ENCODE assay signal across 9 cellular contexts in genomic region chr2:177241771-177242135, GRCh38. TPM values are rescaled to one million over a fixed set of nuclear protein-coding genes. Genes with fewer than 3 reads are reported as not detected.
DNase-seq lines count a peak whose midpoint lies in the region; ATAC-seq and TF ChIP-seq lines count a peak whose summit lies in the region.
"Had no signal": no experiment of that assay in that cellular context is flagged by ENCODE, and none has a peak within 500 bp of the region (broad histone marks: within the 10 kb centered on the region; RNA-seq: fewer than 3 reads in every experiment).

No MANE protein-coding gene starts in this region.

- H3K36me3 ChIP-seq in HUES48 (ENCODE audit: control insufficient read depth, insufficient read depth, low read length) (no peaks in the 10 kb centered on the region), hepatocyte (replicated peaks; ENCODE audit: insufficient read depth, low read depth) (no peaks in the 10 kb centered on the region), stomach (peaks cover 0 to 4% (median 2%) of the 10 kb centered on the region in 4 donors)

- ATAC-seq in GM21447 (IDR thresholded peaks at IDR 0.05; ENCODE audit: unreplicated experiment): no peak

- peak overlapping the region; percentile 48 for H3K4me3 Mint-ChIP-seq in activated naive CD8-positive, alpha-beta T cell

- DNase-seq in hepatocyte (ENCODE audit: low spot score) (no peak), stomach (no peak), NCI-H2081 treated with DMSO at 0.1 percent for 48 hours (lab: John Stamatoyannopoulos, UW) (no peak), SW480 (ENCODE audit: low spot score) (no peak), DMS 273 (lab: John Stamatoyannopoulos, UW; ENCODE audit: unreplicated experiment) (no peak)
- DNase-seq: NCI-H1048 had no signal

- WGBS in hepatocyte (ENCODE audit: low lambda C conversion rate, missing lambda C conversion rate): 71% methylated on average over 1 of the region's 1 CpG
- 23 to 59% (median 31%) methylated on average over 1 of the region's 1 CpG for WGBS in stomach, 5 donors

- H3K27me3 ChIP-seq in HUES48 (ENCODE audit: control insufficient read depth, insufficient read depth, low read length) (no peaks in the 10 kb centered on the region), hepatocyte (no peaks in the 10 kb centered on the region), stomach (no peaks in the 10 kb centered on the region)

- no peaks in the 10 kb centered on the region for H3K27me3 Mint-ChIP-seq in activated naive CD8-positive, alpha-beta T cell

- H3K27ac ChIP-seq in HUES48 (ENCODE audit: low read depth, low read length): peak overlapping the region; percentile 66
- H3K27ac ChIP-seq in hepatocyte: peak overlapping the region; percentile 92
- H3K27ac ChIP-seq in stomach: peak overlapping the region; percentile 69 to 94 (median 85)

- peaks cover 88% of the 10 kb centered on the region for H4K20me1 ChIP-seq in hepatocyte (ENCODE audit: insufficient read depth, poor library complexity, severe bottlenecking)

- H3K9me3 ChIP-seq in HUES48 (ENCODE audit: control insufficient read depth, insufficient read depth, low read length) (no peaks in the 10 kb centered on the region), hepatocyte (ENCODE audit: low read depth) (no peaks in the 10 kb centered on the region), stomach (no peaks in the 10 kb centered on the region)

- H2AFZ ChIP-seq in hepatocyte: no peak overlapping the region

- H3K4me1 ChIP-seq in HUES48 (ENCODE audit: control insufficient read depth, insufficient read depth, low read length) (peaks cover 50% of the 10 kb centered on the region), hepatocyte (ENCODE audit: insufficient read depth) (peaks cover 75% of the 10 kb centered on the region), stomach (peaks cover 90 to 100% (median 100%) of the 10 kb centered on the region in 4 donors)

- no peak for TF ChIP-seq EP300 in stomach (IDR thresholded peaks at IDR 0.05)

- H3K4me3 ChIP-seq in HUES48 (ENCODE audit: low read depth, low read length) (no peak overlapping the region), hepatocyte (peak overlapping the region; percentile 9), stomach (peak overlapping the region in 2 of 4 donors; percentile 13 to 24)

- H3K9me2 ChIP-seq in hepatocyte (replicated peaks; ENCODE audit: insufficient read depth): no peaks in the 10 kb centered on the region

- TF ChIP-seq CTCF in hepatocyte (IDR thresholded peaks at IDR 0.05; ENCODE audit: poor library complexity): no peak
- TF ChIP-seq CTCF in stomach (IDR thresholded peaks at IDR 0.05): no peak

- H3K4me1 Mint-ChIP-seq in activated naive CD8-positive, alpha-beta T cell (ENCODE audit: low read depth): peaks cover 85% of the 10 kb centered on the region

- H3K27ac Mint-ChIP-seq in activated naive CD8-positive, alpha-beta T cell: peak overlapping the region; percentile 82

- intact Hi-C loops in stomach (cut with DNase I; ENCODE audit: low total_unique reads): no loop called here

- H3K9me3 Mint-ChIP-seq in activated naive CD8-positive, alpha-beta T cell (ENCODE audit: low read depth): no peaks in the 10 kb centered on the region

- H3K9ac ChIP-seq in HUES48 (ENCODE audit: low read depth, low read length): no peak overlapping the region

- H3K79me2 ChIP-seq in hepatocyte: peaks cover 96% of the 10 kb centered on the region

- no peak for TF ChIP-seq POLR2A in stomach (IDR thresholded peaks at IDR 0.05)

- peaks cover 10% of the 10 kb centered on the region for H3K36me3 Mint-ChIP-seq in activated naive CD8-positive, alpha-beta T cell

- peak overlapping the region; percentile 70 for H3K4me2 ChIP-seq in hepatocyte

RNA-seq across cellular contexts. Expression of gene NFE2L2, which starts 22.8 kb away (rescaled TPM):
- 88.3 and 112 TPM in 2 replicates for total RNA-seq in hepatocyte
- 87.3 and 90.2 TPM in 2 replicates for polyA plus RNA-seq in hepatocyte
- total RNA-seq in stomach: 100 to 1,000 TPM in 4 of 5 donors, 10 to 100 TPM in 1; 37.1 to 223 (median 101) TPM
- 100 to 1,000 TPM in 2 of 3 donors, 10 to 100 TPM in 1; 84.6 to 144 (median 123) TPM for polyA plus RNA-seq in stomach

RNA-seq across cellular contexts. Expression of gene HNRNPA3, which starts 29.2 kb away (rescaled TPM):
- 54.9 and 56.1 TPM in 2 replicates for total RNA-seq in hepatocyte
- 48.5 and 59.5 TPM in 2 replicates for polyA plus RNA-seq in hepatocyte
- 100 to 1,000 TPM in 1 of 5 donors, 10 to 100 TPM in 4; 22.6 to 178 (median 54.3) TPM for total RNA-seq in stomach
- 100 to 1,000 TPM; 116 to 187 (median 144) TPM for polyA plus RNA-seq in stomach
